ENCODE assay signal across 8 cellular contexts in genomic region chr11:86193297-86194095, GRCh38. TPM values are rescaled to one million over a fixed set of nuclear protein-coding genes. Genes with fewer than 3 reads are reported as not detected.
DNase-seq lines count a peak whose midpoint lies in the region; ATAC-seq and TF ChIP-seq lines count a peak whose summit lies in the region.

No MANE protein-coding gene starts in this region.

- H3K36me3 Mint-ChIP-seq in activated CD4-positive, alpha-beta T cell treated with anti-CD3 and anti-CD28 coated beads for 36 hours (ENCODE audit: low read depth), result no peaks in the 10 kb centered on the region

- H3K27ac Mint-ChIP-seq in activated CD4-positive, alpha-beta T cell treated with anti-CD3 and anti-CD28 coated beads for 36 hours, result peak overlapping the region; percentile 82

- H3K27me3 Mint-ChIP-seq in activated CD4-positive, alpha-beta T cell treated with anti-CD3 and anti-CD28 coated beads for 36 hours, result peaks cover 6% of the 10 kb centered on the region

- TF ChIP-seq CTCF in lung (IDR thresholded peaks at IDR 0.05; ENCODE audit: control extremely low read depth, extremely low read depth), result peak; percentile 62

- POLR2A ChIA-PET in activated CD4-positive, alpha-beta T cell treated with anti-CD3 and anti-CD28 coated beads for 36 hours (lab: Charles Lee), result interaction anchor here (0.6 to 1.7 kb wide), 6 partner anchors 13 to 185 kb away, joined by 3 to 8 read pairs (median 4); partner anchors contain the start of gene EED

- intact Hi-C loops in activated CD4-positive, alpha-beta T cell treated with anti-CD3 and anti-CD28 coated beads for 36 hours (cut with DNase I, micrococcal nuclease), result loop anchor here (1.0 to 5.0 kb wide), 7 partner anchors 17 to 341 kb away; partner anchors contain the start of gene PICALM (in 1 of the 2)

- no peaks in the 10 kb centered on the region for H3K36me3 ChIP-seq in lung (ENCODE audit: control insufficient read depth in 2 of 2, insufficient read depth in 2 of 2, low read length in 2 of 2)

- no peaks in the 10 kb centered on the region for H3K9me3 Mint-ChIP-seq in activated CD4-positive, alpha-beta T cell treated with anti-CD3 and anti-CD28 coated beads for 36 hours (ENCODE audit: low read depth)

- CTCF ChIA-PET in activated CD4-positive, alpha-beta T cell treated with anti-CD3 and anti-CD28 coated beads for 36 hours (lab: Charles Lee), result interaction anchor here (0.5 to 2.7 kb wide), 39 partner anchors 9 to 338 kb away, joined by 3 to 57 read pairs (median 3); partner anchors contain the start of genes CCDC83 and PICALM

- H3K4me3 ChIP-seq in lung, result no peak overlapping the region

- H3K4me1 Mint-ChIP-seq in activated CD4-positive, alpha-beta T cell treated with anti-CD3 and anti-CD28 coated beads for 36 hours, result peaks cover 27% of the 10 kb centered on the region

- WGBS in lung, 2 donors, result 16 to 21% methylated on average over 7 of the region's 7 CpGs

- DNase-seq in CD1c-positive myeloid dendritic cell (ENCODE audit: extremely low spot score), result peak; percentile 83
- peak; percentile 79 for DNase-seq in NCI-H460 (ENCODE audit: extremely low read depth, low read depth)
- peak; percentile 74 for DNase-seq in activated CD4-positive, alpha-beta T cell treated with anti-CD3 and anti-CD28 coated beads for 36 hours
- peak; percentile 61 for DNase-seq in ecto neural progenitor cell (ENCODE audit: low spot score)
- DNase-seq in lung (ENCODE audit: low spot score), result peak; percentile 78
- peak; percentile 19 for DNase-seq in stimulated activated CD8-positive, alpha-beta memory T cell treated with anti-CD3 and anti-CD28 coated beads, Interleukin-12 subunit alpha, Interleukin-12 subunit beta, amount 100 ng/mL, for 4 hours (ENCODE audit: low read depth)

- H3K27me3 ChIP-seq in lung (ENCODE audit: control insufficient read depth, insufficient read depth), result no peaks in the 10 kb centered on the region

- peak overlapping the region in 1 of 2 donors; percentile 35 for H3K27ac ChIP-seq in lung (ENCODE audit: low read depth in 1 of 2, low read length in 1 of 2)

- peak overlapping the region; percentile 53 for H3K4me3 Mint-ChIP-seq in activated CD4-positive, alpha-beta T cell treated with anti-CD3 and anti-CD28 coated beads for 36 hours

- H3K4me1 ChIP-seq in lung (ENCODE audit: control insufficient read depth in 2 of 2, insufficient read depth in 2 of 2, low read length in 2 of 2), result peaks cover 0 to 8% of the 10 kb centered on the region in 2 donors

- H3K9me3 ChIP-seq in lung (ENCODE audit: control insufficient read depth in 2 of 2, insufficient read depth in 1 of 2, low read length in 1 of 2), result no peaks in the 10 kb centered on the region

- peak; percentile 96 for ATAC-seq in GM19328 (IDR thresholded peaks at IDR 0.05; ENCODE audit: unreplicated experiment)
- ATAC-seq in HG03442 (IDR thresholded peaks at IDR 0.05; ENCODE audit: unreplicated experiment), result peak; percentile 91
- ATAC-seq in activated CD4-positive, alpha-beta T cell treated with anti-CD3 and anti-CD28 coated beads for 36 hours, result peak; percentile 99
- peak; percentile 96 for ATAC-seq in lung (ENCODE audit: insufficient read depth, low FRiP score)

RNA-seq across cellular contexts. Expression of gene EED, which starts 51.1 kb away (rescaled TPM):
- total RNA-seq in NCI-H460 (2014; rRNA removed; shearing (Covaris generic)), result 10.7 and 12.4 TPM in 2 replicates
- polyA plus RNA-seq in NCI-H460 (2014; cell fraction: nucleus; rRNA removed), result 19.9 and 32.5 TPM in 2 replicates
- total RNA-seq in activated CD4-positive, alpha-beta T cell treated with anti-CD3 and anti-CD28 coated beads for 36 hours, result 100 to 1,000 TPM in 1 of 2 experiments, 10 to 100 TPM in 1; 90.3 to 127 TPM
- 10 to 100 TPM; 14.1 to 40.2 TPM for total RNA-seq in lung
- 10 to 100 TPM; 11.1 to 18.9 TPM for polyA plus RNA-seq in lung

Comparison
In these comparisons a context has a peak if more than half of its experiments do, and no peak if none do; other contexts are left out.
1. DNase-seq: peak in every context shown above with its lines; median percentile 83 in CD1c-positive myeloid dendritic cell; 79 in NCI-H460; 78 in lung; 74 in activated CD4-positive, alpha-beta T cell treated with anti-CD3 and anti-CD28 coated beads for 36 hours; 61 in ecto neural progenitor cell; 19 in stimulated activated CD8-positive, alpha-beta memory T cell treated with anti-CD3 and anti-CD28 coated beads, Interleukin-12 subunit alpha, Interleukin-12 subunit beta, amount 100 ng/mL, for 4 hours.